ENCODE assay signal across 9 cellular contexts in the genomic region with DNA sequence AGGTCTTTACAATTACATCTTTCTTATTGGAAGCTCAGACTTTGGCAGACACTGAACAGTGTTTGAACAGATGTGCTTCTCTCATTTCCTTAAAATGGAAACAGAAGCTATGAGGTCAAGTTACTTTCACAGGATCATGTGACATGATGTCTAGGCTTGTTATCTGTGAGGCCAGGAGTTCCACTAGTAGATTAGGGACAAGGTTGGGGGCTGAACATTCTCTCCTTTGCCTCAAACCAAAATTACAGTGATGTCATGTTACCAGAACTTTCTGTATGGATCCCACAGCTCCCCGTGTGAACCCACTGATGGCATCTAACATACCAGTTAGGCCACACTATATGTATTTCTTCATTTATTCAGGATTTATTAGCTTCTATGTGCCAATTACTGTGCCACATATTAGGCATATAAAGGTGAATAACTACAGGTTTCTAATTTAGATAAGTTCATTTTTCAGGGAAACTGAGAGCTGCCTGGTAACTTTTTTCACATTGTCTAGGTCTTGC. TPM values are rescaled to one million over a fixed set of nuclear protein-coding genes. Genes with fewer than 3 reads are reported as not detected.
A peak's percentile ranks its signal among the peaks of the same experiment; 100 is the strongest.
DNase-seq lines count a peak whose midpoint lies in the region; ATAC-seq and TF ChIP-seq lines count a peak whose summit lies in the region.
"Had no signal": no experiment of that assay in that cellular context is flagged by ENCODE, and none has a peak within 500 bp of the region (broad histone marks: within the 10 kb centered on the region; RNA-seq: fewer than 3 reads in every experiment).

No MANE protein-coding gene starts in this region.

- peak; percentile 100 for ATAC-seq in HG03095 (IDR thresholded peaks at IDR 0.05; ENCODE audit: unreplicated experiment)

- H3K27me3 Mint-ChIP-seq in mesothelial cell of epicardium (ENCODE audit: low read depth), result peaks cover 21% of the 10 kb centered on the region

- no peak overlapping the region for H3K27ac Mint-ChIP-seq in mesothelial cell of epicardium

- H3K4me3 Mint-ChIP-seq in mesothelial cell of epicardium, result no peak overlapping the region

- no peaks in the 10 kb centered on the region for H3K36me3 Mint-ChIP-seq in mesothelial cell of epicardium

- peak; percentile 35 for DNase-seq in NCI-H1092 treated with DMSO at 0.1 percent for 48 hours (lab: John Stamatoyannopoulos, UW)
- no peak for DNase-seq in NCI-H1092 (lab: John Stamatoyannopoulos, UW)
- DNase-seq in NOMO-1 treated with DMSO at 0.1 percent for 48 hours (lab: John Stamatoyannopoulos, UW; ENCODE audit: unreplicated experiment), result peak; percentile 69
- peak; percentile 63 for DNase-seq in pons (ENCODE audit: low spot score)
- DNase-seq in cortex of kidney (lab: John Stamatoyannopoulos, UW), result no peak
- DNase-seq in NCI-H187 (lab: John Stamatoyannopoulos, UW), result no peak
- no peak for DNase-seq in mesothelial cell of epicardium (ENCODE audit: low spot score in 2 of 2, unreplicated experiment in 2 of 2)
- DNase-seq: right lobe of liver had no signal

- H3K4me1 Mint-ChIP-seq in mesothelial cell of epicardium, result peaks cover 7% of the 10 kb centered on the region

- no peak for TF ChIP-seq CTCF in mesothelial cell of epicardium (IDR thresholded peaks at IDR 0.05; ENCODE audit: unreplicated experiment)

- peaks cover 8% of the 10 kb centered on the region for H3K9me3 Mint-ChIP-seq in mesothelial cell of epicardium

RNA-seq across cellular contexts. Expression of a gene that starts 6.0 kb away (rescaled TPM):
- total RNA-seq in mesothelial cell of epicardium, result 0.36 to 0.71 TPM (median 0.67 TPM) in 3 replicates

RNA-seq across cellular contexts. Expression of a gene that starts 42.8 kb away (rescaled TPM):
- not detected in 3 replicates for total RNA-seq in mesothelial cell of epicardium
- total RNA-seq: right lobe of liver had no signal

Comparison
In these comparisons a context has a peak if more than half of its experiments do, and no peak if none do; other contexts are left out.
1. DNase-seq: peak in NCI-H1092 treated with DMSO at 0.1 percent for 48 hours (single experiment), NOMO-1 treated with DMSO at 0.1 percent for 48 hours (single experiment) and pons (single experiment); none in NCI-H1092 (single experiment), cortex of kidney (single experiment), NCI-H187 (0 of 2) and mesothelial cell of epicardium (0 of 2).